22 cellular contexts compared by ENCODE assay signal in the genomic region with DNA sequence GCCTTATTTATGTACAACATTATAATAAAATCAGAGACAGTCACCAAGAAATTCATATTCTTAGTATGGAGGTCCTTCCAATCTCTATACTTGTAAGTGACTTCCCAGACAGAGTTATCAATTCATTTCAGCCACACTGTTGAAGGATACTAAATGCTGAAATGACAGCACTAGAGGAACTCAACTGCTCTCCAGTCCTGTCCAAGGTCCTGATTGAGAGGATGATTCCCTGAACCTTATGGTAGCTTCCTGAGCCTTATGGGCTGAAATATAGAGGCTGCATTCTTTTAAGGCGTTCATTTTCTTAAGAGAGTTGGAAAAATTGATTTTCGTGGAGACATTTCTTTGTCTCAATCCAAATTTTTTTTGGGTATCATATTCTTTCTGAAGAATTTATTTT.
A peak's percentile ranks its signal among the peaks of the same experiment; 100 is the strongest.
DNase-seq lines count a peak whose midpoint lies in the region; ATAC-seq and TF ChIP-seq lines count a peak whose summit lies in the region.
"Had no signal": no experiment of that assay in that cellular context is flagged by ENCODE, and none has a peak within 500 bp of the region (broad histone marks: within the 10 kb centered on the region; RNA-seq: fewer than 3 reads in every experiment).

No MANE protein-coding gene starts in this region.

- H3K27me3 ChIP-seq in SK-N-SH (ENCODE audit: insufficient read depth) (no peaks in the 10 kb centered on the region), dorsolateral prefrontal cortex (no peaks in the 10 kb centered on the region)
- H3K27me3 ChIP-seq: BE2C, ovary, Peyer's patch had no signal

- H3K79me2 ChIP-seq in SK-N-SH (ENCODE audit: insufficient read depth), result no peaks in the 10 kb centered on the region

- CTCF ChIA-PET in HEK293 (lab: Yijun Ruan, JAX) (no interaction called here), SK-N-SH (lab: Yijun Ruan, JAX) (no interaction called here)

- H3K27ac ChIP-seq in HEK293 (ENCODE audit: extremely low read depth, low read depth, low read length), result no peak overlapping the region
- H3K27ac ChIP-seq in SK-N-SH (ENCODE audit: low read depth in 2 of 2, low read length in 1 of 2), result no peak overlapping the region
- no peak overlapping the region for H3K27ac ChIP-seq in dorsolateral prefrontal cortex
- H3K27ac ChIP-seq: ovary, Peyer's patch, thoracic aorta had no signal

- H4K20me1 ChIP-seq in SK-N-SH (ENCODE audit: insufficient read depth), result no peaks in the 10 kb centered on the region

- H3K4me1 Mint-ChIP-seq in stimulated activated effector memory CD8-positive, alpha-beta T cell treated with anti-CD3 and anti-CD28 coated beads, Interleukin-12 subunit alpha, Interleukin-12 subunit beta, amount 100 ng/mL, for 72 hours, result no peaks in the 10 kb centered on the region
- H3K4me1 Mint-ChIP-seq: brain had no signal

- peaks cover 13% of the 10 kb centered on the region for H3F3A ChIP-seq in SK-N-SH (replicated peaks; ENCODE audit: insufficient read depth)

- H3K4me3 ChIP-seq in HEK293 (ENCODE audit: low read depth, low read length) (no peak overlapping the region), SK-N-SH (ENCODE audit: low read depth in 2 of 2, low read length in 1 of 2) (no peak overlapping the region), epithelial cell of esophagus (ENCODE audit: low read length) (no peak overlapping the region), dorsolateral prefrontal cortex (no peak overlapping the region)
- H3K4me3 ChIP-seq: ovary, Peyer's patch, thoracic aorta had no signal

- no peak overlapping the region for H2AFZ ChIP-seq in SK-N-SH (ENCODE audit: low read depth)

- H3K9me2 ChIP-seq in SK-N-SH, result no peaks in the 10 kb centered on the region

- H3K9ac ChIP-seq in SK-N-SH, result no peak overlapping the region

- no peak for DNase-seq in SK-N-SH
- DNase-seq in epithelial cell of esophagus (ENCODE audit: low read depth), result peak; percentile 41
- peak; percentile 23 for DNase-seq in myocyte (ENCODE audit: low read depth)
- DNase-seq in stimulated activated effector memory CD8-positive, alpha-beta T cell treated with anti-CD3 and anti-CD28 coated beads, Interleukin-12 subunit alpha, Interleukin-12 subunit beta, amount 100 ng/mL, for 72 hours (ENCODE audit: low spot score in 2 of 2), result no peak
- no peak for DNase-seq in GM19238 (ENCODE audit: insufficient read length, low spot score)
- DNase-seq in NCI-H774 (lab: John Stamatoyannopoulos, UW), result no peak
- no peak for DNase-seq in dorsolateral prefrontal cortex
- DNase-seq: activated CD4-positive, alpha-beta T cell treated with anti-CD3 and anti-CD28 coated beads, Interleukin-2, amount 50 U/mL, for 1 hour; activated naive CD4-positive, alpha-beta T cell treated with anti-CD3 and anti-CD28 coated beads for 36 hours; BE2C; Calu3; GDM1; hippocampal formation; NCI-H2029 treated with DMSO at 0.1 percent for 48 hours; NCI-H748 treated with DMSO at 0.1 percent for 48 hours; ovary; Peyer's patch; stimulated activated CD4-positive, alpha-beta T cell treated with anti-CD3 and anti-CD28 coated beads, Interleukin-4, amount 100 ng/mL, for 1 hour had no signal

- no peaks in the 10 kb centered on the region for H3K36me3 Mint-ChIP-seq in stimulated activated effector memory CD8-positive, alpha-beta T cell treated with anti-CD3 and anti-CD28 coated beads, Interleukin-12 subunit alpha, Interleukin-12 subunit beta, amount 100 ng/mL, for 72 hours
- H3K36me3 Mint-ChIP-seq: brain had no signal

- H3K9me3 Mint-ChIP-seq in stimulated activated effector memory CD8-positive, alpha-beta T cell treated with anti-CD3 and anti-CD28 coated beads, Interleukin-12 subunit alpha, Interleukin-12 subunit beta, amount 100 ng/mL, for 72 hours, result peaks cover 10% of the 10 kb centered on the region

- H3K4me1 ChIP-seq in HEK293 (ENCODE audit: control insufficient read depth, insufficient read depth, low read length) (no peaks in the 10 kb centered on the region), SK-N-SH (ENCODE audit: control insufficient read depth in 1 of 2, insufficient read depth in 2 of 2, low read depth in 1 of 2, low read length in 1 of 2) (no peaks in the 10 kb centered on the region; a peak in 1 of 4 replicates)
- H3K4me1 ChIP-seq: BE2C, Peyer's patch had no signal

- H3K36me3 ChIP-seq in HEK293 (ENCODE audit: control insufficient read depth in 2 of 2, insufficient read depth in 1 of 2, low read length in 2 of 2), result no peaks in the 10 kb centered on the region
- no peaks in the 10 kb centered on the region for H3K36me3 ChIP-seq in SK-N-SH (replicated peaks in 1 of 2; ENCODE audit: control insufficient read depth in 1 of 2, insufficient read depth in 2 of 2, low read length in 1 of 2)
- H3K36me3 ChIP-seq: BE2C, ovary, Peyer's patch, thoracic aorta had no signal

- no peak for TF ChIP-seq CTCF in HEK293 (tag by site-specific recombination; IDR thresholded peaks at IDR 0.05)
- TF ChIP-seq CTCF in SK-N-SH (IDR thresholded peaks at IDR 0.05), result no peak
- TF ChIP-seq CTCF in epithelial cell of esophagus (IDR thresholded peaks at IDR 0.05; ENCODE audit: insufficient read depth, low read depth, low read length, missing control alignments), result no peak
- TF ChIP-seq CTCF in dorsolateral prefrontal cortex (IDR thresholded peaks at IDR 0.05 in 54 of 56, conservative IDR thresholded peaks at IDR 0.05 in 2 of 56; ENCODE audit: low read depth in 1 of 56, partially characterized antibody in 56 of 56), result no peak

- no peak overlapping the region for H3K27ac Mint-ChIP-seq in stimulated activated effector memory CD8-positive, alpha-beta T cell treated with anti-CD3 and anti-CD28 coated beads, Interleukin-12 subunit alpha, Interleukin-12 subunit beta, amount 100 ng/mL, for 72 hours
- H3K27ac Mint-ChIP-seq: activated naive CD4-positive, alpha-beta T cell treated with anti-CD3 and anti-CD28 coated beads for 36 hours; brain had no signal

- TF ChIP-seq RAD21 in SK-N-SH (IDR thresholded peaks at IDR 0.05; ENCODE audit: low read length), result no peak

- H3K9me3 ChIP-seq in HEK293 (ENCODE audit: control insufficient read depth, insufficient read depth, low read depth, low read length), result no peaks in the 10 kb centered on the region
- H3K9me3 ChIP-seq in SK-N-SH, result no peaks in the 10 kb centered on the region
- H3K9me3 ChIP-seq: BE2C, ovary, Peyer's patch, thoracic aorta had no signal

- no peak for ATAC-seq in stimulated activated effector memory CD8-positive, alpha-beta T cell treated with anti-CD3 and anti-CD28 coated beads, Interleukin-12 subunit alpha, Interleukin-12 subunit beta, amount 100 ng/mL, for 72 hours
- ATAC-seq: left lobe of liver had no signal

- POLR2A ChIA-PET in HEK293 (lab: Yijun Ruan, JAX) (no interaction called here), SK-N-SH (lab: Yijun Ruan, JAX) (no interaction called here)

- no peak for TF ChIP-seq EP300 in SK-N-SH (IDR thresholded peaks at IDR 0.05; ENCODE audit: borderline replicate concordance in 1 of 2, low read depth in 1 of 2, low read length in 1 of 2)

- H3K4me3 Mint-ChIP-seq in stimulated activated effector memory CD8-positive, alpha-beta T cell treated with anti-CD3 and anti-CD28 coated beads, Interleukin-12 subunit alpha, Interleukin-12 subunit beta, amount 100 ng/mL, for 72 hours, result no peak overlapping the region
- H3K4me3 Mint-ChIP-seq: activated naive CD4-positive, alpha-beta T cell treated with anti-CD3 and anti-CD28 coated beads for 36 hours; brain had no signal

- 15% methylated on average over 2 of the region's 2 CpGs for WGBS in SK-N-SH (ENCODE audit: low lambda C conversion rate)

- intact Hi-C loops in dorsolateral prefrontal cortex (cut with DNase I), result no loop called here

- H3K4me2 ChIP-seq in SK-N-SH, result no peak overlapping the region

TF ChIP-seq in HEK293, 187 proteins besides CTCF, POLR2A, EP300 and RAD21 (continues in another document):
- no peak for TF ChIP-seq ZNF624 (tag by site-specific recombination; IDR thresholded peaks at IDR 0.05)

TF ChIP-seq in SK-N-SH, 30 proteins besides CTCF, POLR2A, EP300 and RAD21:
- TF ChIP-seq, protein P1, sequence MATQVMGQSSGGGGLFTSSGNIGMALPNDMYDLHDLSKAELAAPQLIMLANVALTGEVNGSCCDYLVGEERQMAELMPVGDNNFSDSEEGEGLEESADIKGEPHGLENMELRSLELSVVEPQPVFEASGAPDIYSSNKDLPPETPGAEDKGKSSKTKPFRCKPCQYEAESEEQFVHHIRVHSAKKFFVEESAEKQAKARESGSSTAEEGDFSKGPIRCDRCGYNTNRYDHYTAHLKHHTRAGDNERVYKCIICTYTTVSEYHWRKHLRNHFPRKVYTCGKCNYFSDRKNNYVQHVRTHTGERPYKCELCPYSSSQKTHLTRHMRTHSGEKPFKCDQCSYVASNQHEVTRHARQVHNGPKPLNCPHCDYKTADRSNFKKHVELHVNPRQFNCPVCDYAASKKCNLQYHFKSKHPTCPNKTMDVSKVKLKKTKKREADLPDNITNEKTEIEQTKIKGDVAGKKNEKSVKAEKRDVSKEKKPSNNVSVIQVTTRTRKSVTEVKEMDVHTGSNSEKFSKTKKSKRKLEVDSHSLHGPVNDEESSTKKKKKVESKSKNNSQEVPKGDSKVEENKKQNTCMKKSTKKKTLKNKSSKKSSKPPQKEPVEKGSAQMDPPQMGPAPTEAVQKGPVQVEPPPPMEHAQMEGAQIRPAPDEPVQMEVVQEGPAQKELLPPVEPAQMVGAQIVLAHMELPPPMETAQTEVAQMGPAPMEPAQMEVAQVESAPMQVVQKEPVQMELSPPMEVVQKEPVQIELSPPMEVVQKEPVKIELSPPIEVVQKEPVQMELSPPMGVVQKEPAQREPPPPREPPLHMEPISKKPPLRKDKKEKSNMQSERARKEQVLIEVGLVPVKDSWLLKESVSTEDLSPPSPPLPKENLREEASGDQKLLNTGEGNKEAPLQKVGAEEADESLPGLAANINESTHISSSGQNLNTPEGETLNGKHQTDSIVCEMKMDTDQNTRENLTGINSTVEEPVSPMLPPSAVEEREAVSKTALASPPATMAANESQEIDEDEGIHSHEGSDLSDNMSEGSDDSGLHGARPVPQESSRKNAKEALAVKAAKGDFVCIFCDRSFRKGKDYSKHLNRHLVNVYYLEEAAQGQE (IDR thresholded peaks at IDR 0.05; ENCODE audit: low read depth, low read length), result peak; percentile 93
- TF ChIP-seq EZH2phosphoT487 (IDR thresholded peaks at IDR 0.05; ENCODE audit: borderline replicate concordance, low read depth), result no peak

Comparison
In these comparisons a context has a peak if more than half of its experiments do, and no peak if none do; other contexts are left out.
1. DNase-seq: peak in epithelial cell of esophagus (single experiment) and myocyte (single experiment); none in SK-N-SH (single experiment), stimulated activated effector memory CD8-positive, alpha-beta T cell treated with anti-CD3 and anti-CD28 coated beads, Interleukin-12 subunit alpha, Interleukin-12 subunit beta, amount 100 ng/mL, for 72 hours (0 of 2), GM19238 (single experiment), NCI-H774 (single experiment) and dorsolateral prefrontal cortex (0 of 10).